Comparison of ENCODE assay signal across 1 cellular context in the genomic region with DNA sequence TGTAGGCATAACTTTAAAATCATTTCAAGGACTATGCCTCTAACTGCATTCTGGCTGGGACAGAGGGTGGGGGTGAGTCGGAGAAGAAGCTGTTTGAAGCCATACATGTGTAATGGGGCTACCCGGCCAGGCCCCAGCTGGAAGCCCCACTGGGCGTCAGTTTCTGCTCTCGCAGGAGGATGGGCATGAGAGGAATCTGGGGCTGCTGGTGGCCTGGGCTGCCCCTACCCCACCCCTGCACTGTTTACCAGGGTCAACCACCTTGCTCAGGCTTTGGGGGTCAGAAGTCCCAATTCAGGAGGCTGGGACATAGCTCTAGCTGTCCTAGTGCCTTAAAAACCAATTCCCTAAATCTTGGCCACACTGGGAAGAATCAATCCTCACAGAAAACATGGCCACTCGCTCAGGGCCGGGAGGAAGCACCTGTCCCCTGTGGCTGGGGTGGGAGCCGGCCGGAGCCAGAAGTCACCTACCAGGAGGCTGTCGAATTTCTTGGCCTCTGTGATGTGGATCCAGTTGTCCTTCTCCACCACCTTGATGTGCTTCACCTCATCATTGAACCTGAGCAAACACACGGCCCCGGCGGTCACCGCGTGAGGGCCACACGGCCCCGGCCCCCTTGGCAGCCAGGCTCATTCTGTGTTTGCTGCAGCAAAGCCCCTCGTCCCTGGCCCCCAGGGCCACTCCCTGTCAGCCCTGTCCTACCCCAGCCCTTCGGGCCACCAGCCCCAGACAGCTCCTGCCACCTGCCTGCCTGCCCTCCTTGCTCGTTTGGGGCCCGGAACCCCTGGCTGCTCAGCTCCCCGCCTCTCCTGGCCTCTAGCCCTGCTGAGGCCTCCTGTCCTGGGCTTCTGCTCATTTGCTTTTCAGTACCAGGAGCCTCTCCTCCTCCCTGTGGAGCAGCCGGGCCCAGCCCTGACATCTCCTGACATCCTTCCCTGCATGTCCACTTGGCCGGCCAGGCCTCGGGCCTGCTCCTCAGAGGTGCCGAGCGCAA.
TF ChIP-seq lines count a peak whose summit lies in the region.

No MANE protein-coding gene starts in this region.

TF ChIP-seq in SK-N-SH treated with all-trans-retinoic acid at 6 μM for 48 hours, 23 proteins besides CTCF, POLR2A, EP300 and RAD21 (continued from another document):
- no peak for TF ChIP-seq CREB5 (CRISPR knock-in tag; IDR thresholded peaks at IDR 0.05; ENCODE audit: low read depth)
- TF ChIP-seq ZC3H10 (CRISPR knock-in tag; IDR thresholded peaks at IDR 0.05) = no peak
- no peak for TF ChIP-seq TOX (CRISPR knock-in tag; IDR thresholded peaks at IDR 0.05; ENCODE audit: borderline replicate concordance)
- TF ChIP-seq ZNF70 (CRISPR knock-in tag; IDR thresholded peaks at IDR 0.05) = no peak
